Comparison of ENCODE assay signal across 8 cellular contexts in the genomic region with DNA sequence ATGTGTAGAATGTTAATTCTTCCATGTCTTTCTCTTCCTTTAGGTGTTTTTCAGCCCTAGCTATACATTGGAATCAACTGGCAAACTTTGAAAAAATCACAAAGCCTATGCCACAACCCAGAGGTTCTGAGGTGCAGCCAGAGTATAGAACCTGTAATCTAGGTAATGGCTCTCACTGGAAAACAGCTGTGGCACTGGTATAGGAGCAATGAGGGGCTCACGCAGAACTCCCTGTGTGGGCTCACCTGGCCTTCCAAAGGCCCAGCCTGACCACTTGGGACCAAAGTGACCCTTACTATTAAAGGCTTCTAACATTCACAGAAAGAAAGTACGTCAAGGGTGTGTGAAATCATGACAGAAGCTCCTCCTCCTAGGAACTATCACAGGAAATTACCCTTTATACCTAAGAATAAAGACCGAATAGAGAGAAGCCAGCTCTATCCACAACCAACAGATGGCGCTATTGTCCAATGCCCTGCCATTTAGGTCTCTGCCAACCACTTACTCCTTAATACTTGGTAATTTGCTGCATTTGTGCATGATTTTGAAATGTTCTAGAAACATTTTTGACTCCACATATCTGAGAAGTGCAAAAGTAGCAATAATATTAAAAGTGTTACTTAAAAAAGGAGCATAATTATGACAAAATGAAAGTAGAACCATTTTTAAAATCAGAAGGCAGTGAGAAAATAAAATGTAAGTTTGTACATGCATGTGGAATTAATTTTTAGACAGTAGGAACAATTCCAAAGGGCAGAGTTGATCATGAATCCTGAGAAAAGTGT.
DNase-seq lines count a peak whose midpoint lies in the region; ATAC-seq and TF ChIP-seq lines count a peak whose summit lies in the region.

No MANE protein-coding gene starts in this region.

- no peaks in the 10 kb centered on the region for H3K9me2 ChIP-seq in HCT116 (ENCODE audit: insufficient read depth)

- no peak overlapping the region for H3K27ac ChIP-seq in HCT116 (ENCODE audit: low read depth, low read length)

- no TSS peak for BruUV-seq in HCT116 (replicated peaks; lab: Mats Ljungman, UMichigan)

- intact Hi-C loops in HCT116 (cut with micrococcal nuclease): loop anchor here (1.0 to 5.0 kb wide), 3 partner anchors 92 to 1198 kb away; a partner anchor contains a TSS

- no peak overlapping the region for H3K4me3 Mint-ChIP-seq in endothelial cell (ENCODE audit: unreplicated experiment)
- no peak overlapping the region for H3K4me3 Mint-ChIP-seq in naive thymus-derived CD8-positive, alpha-beta T cell

- H3K4me1 ChIP-seq in HCT116 (ENCODE audit: control insufficient read depth in 1 of 2, insufficient read depth in 2 of 2, low read length in 2 of 2): peaks cover 8 to 17% of the 10 kb centered on the region in 2 experiments

- H3K36me3 ChIP-seq in HCT116 (ENCODE audit: control insufficient read depth in 1 of 2, insufficient read depth in 2 of 2, low read length in 2 of 2): no peaks in the 10 kb centered on the region

- no peak overlapping the region for H2AFZ ChIP-seq in HCT116 (ENCODE audit: low read depth, low read length, poor library complexity, severe bottlenecking)

- ATAC-seq in HCT116 (peak; percentile 65), HG02763 (IDR thresholded peaks at IDR 0.05; ENCODE audit: unreplicated experiment) (no peak)
- ATAC-seq in naive thymus-derived CD8-positive, alpha-beta T cell: peak; percentile 52 to 64

- peak overlapping the region; percentile 26; the same call in 1 of the 2 replicates for H3K4me2 ChIP-seq in HCT116 (ENCODE audit: low read length)

- H3K27me3 ChIP-seq in HCT116 (ENCODE audit: insufficient read depth, low read length): no peaks in the 10 kb centered on the region; the same call in 1 of the 2 replicates

- no peak overlapping the region for H3K27ac Mint-ChIP-seq in endothelial cell (ENCODE audit: unreplicated experiment)
- no peak overlapping the region for H3K27ac Mint-ChIP-seq in naive thymus-derived CD8-positive, alpha-beta T cell

- no peak overlapping the region for H3K9ac ChIP-seq in HCT116 (ENCODE audit: low read length)

- CTCF ChIA-PET in HCT116 (lab: Charles Lee): interaction anchor here (0.6 to 2.3 kb wide), 29 partner anchors 9 to 1198 kb away, joined by 3 to 18 read pairs (median 4); a partner anchor contains a TSS

- DNase-seq in DMS153 treated with DMSO at 0.1 percent for 48 hours (lab: John Stamatoyannopoulos, UW; ENCODE audit: unreplicated experiment) (peak; percentile 31), DMS153 (lab: John Stamatoyannopoulos, UW) (no peak), HCT116 (ENCODE audit: low read depth, low spot score) (peak; percentile 39), NCI-H1694 (lab: John Stamatoyannopoulos, UW) (peak; percentile 56), UCSD-AML1 (lab: John Stamatoyannopoulos, UW; ENCODE audit: unreplicated experiment) (peak; percentile 10), endothelial cell (ENCODE audit: low spot score) (peak; percentile 55)
- DNase-seq in naive thymus-derived CD8-positive, alpha-beta T cell: peak in 5 of 10 donors; percentile 8 to 37 (median 31)

- TF ChIP-seq RAD21 in HCT116 (IDR thresholded peaks at IDR 0.05; ENCODE audit: low read depth): peak; percentile 60

- POLR2A ChIA-PET in HCT116 (lab: Charles Lee): interaction anchor here (1.1 kb wide), 1 partner anchor 134 kb away, joined by 4 read pairs; no protein-coding TSS in a partner anchor
- POLR2A ChIA-PET in naive thymus-derived CD8-positive, alpha-beta T cell (lab: Charles Lee): no interaction called here

- no peaks in the 10 kb centered on the region for H3K36me3 Mint-ChIP-seq in endothelial cell (ENCODE audit: low read depth, unreplicated experiment)
- no peaks in the 10 kb centered on the region for H3K36me3 Mint-ChIP-seq in naive thymus-derived CD8-positive, alpha-beta T cell

- no peaks in the 10 kb centered on the region for H3K9me3 ChIP-seq in HCT116 (ENCODE audit: control insufficient read depth in 1 of 2, insufficient read depth in 1 of 2, low read depth in 1 of 2, low read length in 2 of 2)

- no peaks in the 10 kb centered on the region for H3K9me3 Mint-ChIP-seq in endothelial cell (ENCODE audit: unreplicated experiment)
- H3K9me3 Mint-ChIP-seq in naive thymus-derived CD8-positive, alpha-beta T cell: no peaks in the 10 kb centered on the region

- RAD21 ChIA-PET in HCT116 (lab: Charles Lee; ENCODE audit: low non-redundant PET in 1 of 2, low total read pairs in 2 of 2, uncharacterized antibody in 2 of 2, unreplicated experiment in 2 of 2): interaction anchor here in 1 of 2 experiments (0.6 kb wide), 1 partner anchor 59 kb away, joined by 3 read pairs; no protein-coding TSS in a partner anchor

- TF ChIP-seq POLR2A in HCT116 (IDR thresholded peaks at IDR 0.05; ENCODE audit: borderline replicate concordance, extremely low read depth, insufficient read depth, insufficient read length): no peak

- H3K4me3 ChIP-seq in HCT116 (replicated peaks in 1 of 2; ENCODE audit: low read depth in 1 of 2, low read length in 2 of 2): no peak overlapping the region

- no peaks in the 10 kb centered on the region for H4K20me1 ChIP-seq in HCT116 (ENCODE audit: insufficient read depth)

- H3K79me2 ChIP-seq in HCT116 (ENCODE audit: insufficient read depth, low read length): no peaks in the 10 kb centered on the region

- H3K27me3 Mint-ChIP-seq in endothelial cell (ENCODE audit: unreplicated experiment): no peaks in the 10 kb centered on the region
- H3K27me3 Mint-ChIP-seq in naive thymus-derived CD8-positive, alpha-beta T cell: peaks cover 0 to 27% (median 6%) of the 10 kb centered on the region in 5 donors

- peak; percentile 49 to 96 (median 94); a peak in 5 of 6 replicates for TF ChIP-seq CTCF in HCT116 (IDR thresholded peaks at IDR 0.05 in 2 of 3, conservative IDR thresholded peaks at IDR 0.05 in 1 of 3; ENCODE audit: borderline replicate concordance in 1 of 3, insufficient read depth in 1 of 3, low read depth in 2 of 3, low read length in 2 of 3)
- peak; percentile 78 for TF ChIP-seq CTCF in endothelial cell (IDR thresholded peaks at IDR 0.05; ENCODE audit: unreplicated experiment)

- peaks cover 17% of the 10 kb centered on the region for H3K4me1 Mint-ChIP-seq in endothelial cell (ENCODE audit: unreplicated experiment)
- no peaks in the 10 kb centered on the region for H3K4me1 Mint-ChIP-seq in naive thymus-derived CD8-positive, alpha-beta T cell

TF ChIP-seq in HCT116, 20 proteins besides CTCF, POLR2A, EP300 and RAD21 (continues in another document):
- no peak for TF ChIP-seq EZH2 (IDR thresholded peaks at IDR 0.05)
- no peak for TF ChIP-seq ZNF274 (IDR thresholded peaks at IDR 0.05; ENCODE audit: low read depth, low read length)
- no peak for TF ChIP-seq JUND (IDR thresholded peaks at IDR 0.05)
- no peak for TF ChIP-seq EZH2phosphoT487 (IDR thresholded peaks at IDR 0.05; ENCODE audit: borderline replicate concordance)
- TF ChIP-seq, protein P1, sequence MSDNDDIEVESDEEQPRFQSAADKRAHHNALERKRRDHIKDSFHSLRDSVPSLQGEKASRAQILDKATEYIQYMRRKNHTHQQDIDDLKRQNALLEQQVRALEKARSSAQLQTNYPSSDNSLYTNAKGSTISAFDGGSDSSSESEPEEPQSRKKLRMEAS (IDR thresholded peaks at IDR 0.05): no peak
- TF ChIP-seq SP1 (IDR thresholded peaks at IDR 0.05; ENCODE audit: low read depth): no peak
- no peak for TF ChIP-seq ZFX (IDR thresholded peaks at IDR 0.05)
- TF ChIP-seq, protein P2, sequence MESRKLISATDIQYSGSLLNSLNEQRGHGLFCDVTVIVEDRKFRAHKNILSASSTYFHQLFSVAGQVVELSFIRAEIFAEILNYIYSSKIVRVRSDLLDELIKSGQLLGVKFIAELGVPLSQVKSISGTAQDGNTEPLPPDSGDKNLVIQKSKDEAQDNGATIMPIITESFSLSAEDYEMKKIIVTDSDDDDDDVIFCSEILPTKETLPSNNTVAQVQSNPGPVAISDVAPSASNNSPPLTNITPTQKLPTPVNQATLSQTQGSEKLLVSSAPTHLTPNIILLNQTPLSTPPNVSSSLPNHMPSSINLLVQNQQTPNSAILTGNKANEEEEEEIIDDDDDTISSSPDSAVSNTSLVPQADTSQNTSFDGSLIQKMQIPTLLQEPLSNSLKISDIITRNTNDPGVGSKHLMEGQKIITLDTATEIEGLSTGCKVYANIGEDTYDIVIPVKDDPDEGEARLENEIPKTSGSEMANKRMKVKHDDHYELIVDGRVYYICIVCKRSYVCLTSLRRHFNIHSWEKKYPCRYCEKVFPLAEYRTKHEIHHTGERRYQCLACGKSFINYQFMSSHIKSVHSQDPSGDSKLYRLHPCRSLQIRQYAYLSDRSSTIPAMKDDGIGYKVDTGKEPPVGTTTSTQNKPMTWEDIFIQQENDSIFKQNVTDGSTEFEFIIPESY (IDR thresholded peaks at IDR 0.05; ENCODE audit: extremely low read depth, insufficient replicate concordance, low read length): no peak
- TF ChIP-seq, protein P3, sequence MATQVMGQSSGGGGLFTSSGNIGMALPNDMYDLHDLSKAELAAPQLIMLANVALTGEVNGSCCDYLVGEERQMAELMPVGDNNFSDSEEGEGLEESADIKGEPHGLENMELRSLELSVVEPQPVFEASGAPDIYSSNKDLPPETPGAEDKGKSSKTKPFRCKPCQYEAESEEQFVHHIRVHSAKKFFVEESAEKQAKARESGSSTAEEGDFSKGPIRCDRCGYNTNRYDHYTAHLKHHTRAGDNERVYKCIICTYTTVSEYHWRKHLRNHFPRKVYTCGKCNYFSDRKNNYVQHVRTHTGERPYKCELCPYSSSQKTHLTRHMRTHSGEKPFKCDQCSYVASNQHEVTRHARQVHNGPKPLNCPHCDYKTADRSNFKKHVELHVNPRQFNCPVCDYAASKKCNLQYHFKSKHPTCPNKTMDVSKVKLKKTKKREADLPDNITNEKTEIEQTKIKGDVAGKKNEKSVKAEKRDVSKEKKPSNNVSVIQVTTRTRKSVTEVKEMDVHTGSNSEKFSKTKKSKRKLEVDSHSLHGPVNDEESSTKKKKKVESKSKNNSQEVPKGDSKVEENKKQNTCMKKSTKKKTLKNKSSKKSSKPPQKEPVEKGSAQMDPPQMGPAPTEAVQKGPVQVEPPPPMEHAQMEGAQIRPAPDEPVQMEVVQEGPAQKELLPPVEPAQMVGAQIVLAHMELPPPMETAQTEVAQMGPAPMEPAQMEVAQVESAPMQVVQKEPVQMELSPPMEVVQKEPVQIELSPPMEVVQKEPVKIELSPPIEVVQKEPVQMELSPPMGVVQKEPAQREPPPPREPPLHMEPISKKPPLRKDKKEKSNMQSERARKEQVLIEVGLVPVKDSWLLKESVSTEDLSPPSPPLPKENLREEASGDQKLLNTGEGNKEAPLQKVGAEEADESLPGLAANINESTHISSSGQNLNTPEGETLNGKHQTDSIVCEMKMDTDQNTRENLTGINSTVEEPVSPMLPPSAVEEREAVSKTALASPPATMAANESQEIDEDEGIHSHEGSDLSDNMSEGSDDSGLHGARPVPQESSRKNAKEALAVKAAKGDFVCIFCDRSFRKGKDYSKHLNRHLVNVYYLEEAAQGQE (IDR thresholded peaks at IDR 0.05; ENCODE audit: low read depth): no peak
- TF ChIP-seq ELF1 (IDR thresholded peaks at IDR 0.05; ENCODE audit: borderline replicate concordance, low read depth): no peak
- TF ChIP-seq, protein P4, sequence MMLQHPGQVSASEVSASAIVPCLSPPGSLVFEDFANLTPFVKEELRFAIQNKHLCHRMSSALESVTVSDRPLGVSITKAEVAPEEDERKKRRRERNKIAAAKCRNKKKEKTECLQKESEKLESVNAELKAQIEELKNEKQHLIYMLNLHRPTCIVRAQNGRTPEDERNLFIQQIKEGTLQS (IDR thresholded peaks at IDR 0.05): no peak
